In the genomic region with DNA sequence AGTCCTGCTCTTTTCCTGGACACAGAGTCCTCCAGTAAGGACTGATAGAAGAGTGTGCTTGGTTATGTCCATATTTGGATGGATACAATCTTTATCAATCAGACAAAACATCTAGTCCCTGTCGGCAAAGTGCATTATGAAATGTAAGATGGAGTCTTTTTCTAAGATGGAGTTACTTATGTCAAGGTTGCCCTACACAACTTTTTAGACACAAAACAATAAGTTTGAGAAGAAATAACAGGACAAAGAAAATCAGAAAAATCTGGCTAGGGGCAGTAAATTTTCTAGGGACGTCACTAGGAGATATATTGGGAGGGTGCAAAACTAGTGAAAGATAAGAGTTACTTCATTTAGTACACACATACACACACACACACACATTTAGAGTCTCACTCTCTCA, we compare ENCODE assay signal across 1 cellular context.
A peak's percentile ranks its signal among the peaks of the same experiment; 100 is the strongest.
TF ChIP-seq lines count a peak whose summit lies in the region.

No MANE protein-coding gene starts in this region.

TF ChIP-seq in K562, 482 proteins besides CTCF, POLR2A, EP300 and RAD21 (continued from another document):
- TF ChIP-seq, protein P1, sequence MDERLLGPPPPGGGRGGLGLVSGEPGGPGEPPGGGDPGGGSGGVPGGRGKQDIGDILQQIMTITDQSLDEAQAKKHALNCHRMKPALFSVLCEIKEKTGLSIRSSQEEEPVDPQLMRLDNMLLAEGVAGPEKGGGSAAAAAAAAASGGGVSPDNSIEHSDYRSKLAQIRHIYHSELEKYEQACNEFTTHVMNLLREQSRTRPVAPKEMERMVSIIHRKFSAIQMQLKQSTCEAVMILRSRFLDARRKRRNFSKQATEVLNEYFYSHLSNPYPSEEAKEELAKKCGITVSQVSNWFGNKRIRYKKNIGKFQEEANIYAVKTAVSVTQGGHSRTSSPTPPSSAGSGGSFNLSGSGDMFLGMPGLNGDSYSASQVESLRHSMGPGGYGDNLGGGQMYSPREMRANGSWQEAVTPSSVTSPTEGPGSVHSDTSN (CRISPR knock-in tag; IDR thresholded peaks at IDR 0.05; ENCODE audit: low read depth) = no peak
- TF ChIP-seq, protein P1 (tag; conservative IDR thresholded peaks at IDR 0.05; ENCODE audit: low read depth) = 0 out of 2 replicates have a peak, but pooled peaks have one; percentile 17
- TF ChIP-seq SRSF7 (optimal IDR thresholded peaks at IDR 0.05; ENCODE audit: low read depth, low read length) (no peak), TEAD1 (CRISPR knock-in tag; IDR thresholded peaks at IDR 0.05) (peak in 1 of 2 experiments; percentile 79; a peak in 2 of 4 replicates), ZNF76 (CRISPR knock-in tag; IDR thresholded peaks at IDR 0.05; ENCODE audit: borderline replicate concordance) (no peak), PYGO2 (tag; IDR thresholded peaks at IDR 0.05) (0 out of 2 replicates have a peak, but pooled peaks have one; percentile 24), DIDO1 (tag; IDR thresholded peaks at IDR 0.05; ENCODE audit: low read depth) (peak; percentile 59; the same call in 1 of the 2 replicates), BACH1 (tag; IDR thresholded peaks at IDR 0.05) (peak; percentile 67; the same call in 1 of the 2 replicates), CTBP1 (IDR thresholded peaks at IDR 0.05; ENCODE audit: borderline replicate concordance) (no peak), HDAC8 (tag; IDR thresholded peaks at IDR 0.05) (peak; percentile 87), STAT5A (IDR thresholded peaks at IDR 0.05; ENCODE audit: borderline replicate concordance, low read length) (no peak), ZNF239 (CRISPR knock-in tag; IDR thresholded peaks at IDR 0.05) (peak; percentile 82), ZNF561 (CRISPR knock-in tag; conservative IDR thresholded peaks at IDR 0.05) (no peak), DDX20 (tag; IDR thresholded peaks at IDR 0.05; ENCODE audit: low read depth) (peak; percentile 84; the same call in 1 of the 2 replicates), NFE2L1 (tag; IDR thresholded peaks at IDR 0.05; ENCODE audit: borderline replicate concordance, low read depth) (0 out of 2 replicates have a peak, but pooled peaks have one; percentile 23), HOXB6 (CRISPR knock-in tag; IDR thresholded peaks at IDR 0.05; ENCODE audit: borderline replicate concordance) (no peak), MEF2D (tag; conservative IDR thresholded peaks at IDR 0.05; ENCODE audit: low read depth) (peak; percentile 58; the same call in 1 of the 2 replicates), ZNF584 (CRISPR knock-in tag; IDR thresholded peaks at IDR 0.05; ENCODE audit: low read depth) (0 out of 2 replicates have a peak, but pooled peaks have one; percentile 55), ZNF197 (CRISPR knock-in tag; IDR thresholded peaks at IDR 0.05; ENCODE audit: low read depth) (0 out of 2 replicates have a peak, but pooled peaks have one; percentile 47), TAF7 (tag; IDR thresholded peaks at IDR 0.05) (no peak), KLF6 (CRISPR knock-in tag; IDR thresholded peaks at IDR 0.05; ENCODE audit: borderline replicate concordance) (peak; percentile 90; the same call in 1 of the 2 replicates), NUFIP1 (IDR thresholded peaks at IDR 0.05; ENCODE audit: partially characterized antibody) (no peak), GATAD2A (IDR thresholded peaks at IDR 0.05) (no peak), HNRNPH1 (optimal IDR thresholded peaks at IDR 0.05; ENCODE audit: low read depth, low read length) (no peak), RBM17 (IDR thresholded peaks at IDR 0.05; ENCODE audit: borderline replicate concordance, low read depth, low read length) (no peak), PTTG1 (tag; IDR thresholded peaks at IDR 0.05; ENCODE audit: low read depth) (peak; percentile 76), ETV6 (IDR thresholded peaks at IDR 0.05; ENCODE audit: borderline replicate concordance in 1 of 2, low read depth in 2 of 2, low read length in 1 of 2) (no peak), ETV6 (CRISPR knock-in tag; IDR thresholded peaks at IDR 0.05; ENCODE audit: borderline replicate concordance) (no peak), BCL6 (CRISPR knock-in tag; IDR thresholded peaks at IDR 0.05) (0 out of 2 replicates have a peak, but pooled peaks have one; percentile 9), RB1 (IDR thresholded peaks at IDR 0.05; ENCODE audit: low read depth) (no peak), PRPF4 (IDR thresholded peaks at IDR 0.05; ENCODE audit: insufficient read depth, low read depth, low read length, poor library complexity, severe bottlenecking) (no peak), EZH2 (IDR thresholded peaks at IDR 0.05; ENCODE audit: borderline replicate concordance, low read depth, low read length) (no peak), ZNF175 (CRISPR knock-in tag; IDR thresholded peaks at IDR 0.05; ENCODE audit: low read depth) (peak; percentile 68; the same call in 1 of the 2 replicates), TAF9B (IDR thresholded peaks at IDR 0.05; ENCODE audit: partially characterized antibody) (no peak), PTRF (tag; IDR thresholded peaks at IDR 0.05) (peak; percentile 70; the same call in 1 of the 2 replicates)
- TF ChIP-seq, protein P2, sequence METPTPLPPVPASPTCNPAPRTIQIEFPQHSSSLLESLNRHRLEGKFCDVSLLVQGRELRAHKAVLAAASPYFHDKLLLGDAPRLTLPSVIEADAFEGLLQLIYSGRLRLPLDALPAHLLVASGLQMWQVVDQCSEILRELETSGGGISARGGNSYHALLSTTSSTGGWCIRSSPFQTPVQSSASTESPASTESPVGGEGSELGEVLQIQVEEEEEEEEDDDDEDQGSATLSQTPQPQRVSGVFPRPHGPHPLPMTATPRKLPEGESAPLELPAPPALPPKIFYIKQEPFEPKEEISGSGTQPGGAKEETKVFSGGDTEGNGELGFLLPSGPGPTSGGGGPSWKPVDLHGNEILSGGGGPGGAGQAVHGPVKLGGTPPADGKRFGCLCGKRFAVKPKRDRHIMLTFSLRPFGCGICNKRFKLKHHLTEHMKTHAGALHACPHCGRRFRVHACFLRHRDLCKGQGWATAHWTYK (CRISPR knock-in tag; IDR thresholded peaks at IDR 0.05) = 0 out of 2 replicates have a peak, but pooled peaks have one; percentile 40
- TF ChIP-seq, protein P3, sequence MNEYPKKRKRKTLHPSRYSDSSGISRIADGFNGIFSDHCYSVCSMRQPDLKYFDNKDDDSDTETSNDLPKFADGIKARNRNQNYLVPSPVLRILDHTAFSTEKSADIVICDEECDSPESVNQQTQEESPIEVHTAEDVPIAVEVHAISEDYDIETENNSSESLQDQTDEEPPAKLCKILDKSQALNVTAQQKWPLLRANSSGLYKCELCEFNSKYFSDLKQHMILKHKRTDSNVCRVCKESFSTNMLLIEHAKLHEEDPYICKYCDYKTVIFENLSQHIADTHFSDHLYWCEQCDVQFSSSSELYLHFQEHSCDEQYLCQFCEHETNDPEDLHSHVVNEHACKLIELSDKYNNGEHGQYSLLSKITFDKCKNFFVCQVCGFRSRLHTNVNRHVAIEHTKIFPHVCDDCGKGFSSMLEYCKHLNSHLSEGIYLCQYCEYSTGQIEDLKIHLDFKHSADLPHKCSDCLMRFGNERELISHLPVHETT (CRISPR knock-in tag; conservative IDR thresholded peaks at IDR 0.05 in 1 of 2, IDR thresholded peaks at IDR 0.05 in 1 of 2) = peak in 1 of 2 experiments; percentile 67; a peak in 2 of 4 replicates
- TF ChIP-seq, protein P4, sequence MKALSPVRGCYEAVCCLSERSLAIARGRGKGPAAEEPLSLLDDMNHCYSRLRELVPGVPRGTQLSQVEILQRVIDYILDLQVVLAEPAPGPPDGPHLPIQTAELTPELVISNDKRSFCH (CRISPR knock-in tag; IDR thresholded peaks at IDR 0.05) = no peak
- TF ChIP-seq, protein P4 (tag; IDR thresholded peaks at IDR 0.05) = no peak
- TF ChIP-seq, protein P5, sequence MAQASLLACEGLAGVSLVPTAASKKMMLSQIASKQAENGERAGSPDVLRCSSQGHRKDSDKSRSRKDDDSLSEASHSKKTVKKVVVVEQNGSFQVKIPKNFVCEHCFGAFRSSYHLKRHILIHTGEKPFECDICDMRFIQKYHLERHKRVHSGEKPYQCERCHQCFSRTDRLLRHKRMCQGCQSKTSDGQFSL (CRISPR knock-in tag; IDR thresholded peaks at IDR 0.05) = no peak
- TF ChIP-seq, protein P5 (tag; IDR thresholded peaks at IDR 0.05) = peak in 1 of 2 experiments; percentile 82; a peak in 2 of 4 replicates
- TF ChIP-seq, protein P6, sequence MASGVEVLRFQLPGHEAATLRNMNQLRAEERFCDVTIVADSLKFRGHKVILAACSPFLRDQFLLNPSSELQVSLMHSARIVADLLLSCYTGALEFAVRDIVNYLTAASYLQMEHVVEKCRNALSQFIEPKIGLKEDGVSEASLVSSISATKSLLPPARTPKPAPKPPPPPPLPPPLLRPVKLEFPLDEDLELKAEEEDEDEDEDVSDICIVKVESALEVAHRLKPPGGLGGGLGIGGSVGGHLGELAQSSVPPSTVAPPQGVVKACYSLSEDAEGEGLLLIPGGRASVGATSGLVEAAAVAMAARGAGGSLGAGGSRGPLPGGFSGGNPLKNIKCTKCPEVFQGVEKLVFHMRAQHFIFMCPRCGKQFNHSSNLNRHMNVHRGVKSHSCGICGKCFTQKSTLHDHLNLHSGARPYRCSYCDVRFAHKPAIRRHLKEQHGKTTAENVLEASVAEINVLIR (CRISPR knock-in tag; IDR thresholded peaks at IDR 0.05) = 0 out of 2 replicates have a peak, but pooled peaks have one; percentile 9
- TF ChIP-seq, protein P7, sequence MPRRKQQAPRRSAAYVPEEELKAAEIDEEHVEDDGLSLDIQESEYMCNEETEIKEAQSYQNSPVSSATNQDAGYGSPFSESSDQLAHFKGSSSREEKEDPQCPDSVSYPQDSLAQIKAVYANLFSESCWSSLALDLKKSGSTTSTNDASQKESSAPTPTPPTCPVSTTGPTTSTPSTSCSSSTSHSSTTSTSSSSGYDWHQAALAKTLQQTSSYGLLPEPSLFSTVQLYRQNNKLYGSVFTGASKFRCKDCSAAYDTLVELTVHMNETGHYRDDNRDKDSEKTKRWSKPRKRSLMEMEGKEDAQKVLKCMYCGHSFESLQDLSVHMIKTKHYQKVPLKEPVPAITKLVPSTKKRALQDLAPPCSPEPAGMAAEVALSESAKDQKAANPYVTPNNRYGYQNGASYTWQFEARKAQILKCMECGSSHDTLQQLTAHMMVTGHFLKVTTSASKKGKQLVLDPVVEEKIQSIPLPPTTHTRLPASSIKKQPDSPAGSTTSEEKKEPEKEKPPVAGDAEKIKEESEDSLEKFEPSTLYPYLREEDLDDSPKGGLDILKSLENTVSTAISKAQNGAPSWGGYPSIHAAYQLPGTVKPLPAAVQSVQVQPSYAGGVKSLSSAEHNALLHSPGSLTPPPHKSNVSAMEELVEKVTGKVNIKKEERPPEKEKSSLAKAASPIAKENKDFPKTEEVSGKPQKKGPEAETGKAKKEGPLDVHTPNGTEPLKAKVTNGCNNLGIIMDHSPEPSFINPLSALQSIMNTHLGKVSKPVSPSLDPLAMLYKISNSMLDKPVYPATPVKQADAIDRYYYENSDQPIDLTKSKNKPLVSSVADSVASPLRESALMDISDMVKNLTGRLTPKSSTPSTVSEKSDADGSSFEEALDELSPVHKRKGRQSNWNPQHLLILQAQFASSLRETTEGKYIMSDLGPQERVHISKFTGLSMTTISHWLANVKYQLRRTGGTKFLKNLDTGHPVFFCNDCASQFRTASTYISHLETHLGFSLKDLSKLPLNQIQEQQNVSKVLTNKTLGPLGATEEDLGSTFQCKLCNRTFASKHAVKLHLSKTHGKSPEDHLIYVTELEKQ (CRISPR knock-in tag; IDR thresholded peaks at IDR 0.05) = no peak
- TF ChIP-seq, protein P8, sequence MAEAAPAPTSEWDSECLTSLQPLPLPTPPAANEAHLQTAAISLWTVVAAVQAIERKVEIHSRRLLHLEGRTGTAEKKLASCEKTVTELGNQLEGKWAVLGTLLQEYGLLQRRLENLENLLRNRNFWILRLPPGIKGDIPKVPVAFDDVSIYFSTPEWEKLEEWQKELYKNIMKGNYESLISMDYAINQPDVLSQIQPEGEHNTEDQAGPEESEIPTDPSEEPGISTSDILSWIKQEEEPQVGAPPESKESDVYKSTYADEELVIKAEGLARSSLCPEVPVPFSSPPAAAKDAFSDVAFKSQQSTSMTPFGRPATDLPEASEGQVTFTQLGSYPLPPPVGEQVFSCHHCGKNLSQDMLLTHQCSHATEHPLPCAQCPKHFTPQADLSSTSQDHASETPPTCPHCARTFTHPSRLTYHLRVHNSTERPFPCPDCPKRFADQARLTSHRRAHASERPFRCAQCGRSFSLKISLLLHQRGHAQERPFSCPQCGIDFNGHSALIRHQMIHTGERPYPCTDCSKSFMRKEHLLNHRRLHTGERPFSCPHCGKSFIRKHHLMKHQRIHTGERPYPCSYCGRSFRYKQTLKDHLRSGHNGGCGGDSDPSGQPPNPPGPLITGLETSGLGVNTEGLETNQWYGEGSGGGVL (CRISPR knock-in tag; IDR thresholded peaks at IDR 0.05) = no peak
- TF ChIP-seq, protein P9, sequence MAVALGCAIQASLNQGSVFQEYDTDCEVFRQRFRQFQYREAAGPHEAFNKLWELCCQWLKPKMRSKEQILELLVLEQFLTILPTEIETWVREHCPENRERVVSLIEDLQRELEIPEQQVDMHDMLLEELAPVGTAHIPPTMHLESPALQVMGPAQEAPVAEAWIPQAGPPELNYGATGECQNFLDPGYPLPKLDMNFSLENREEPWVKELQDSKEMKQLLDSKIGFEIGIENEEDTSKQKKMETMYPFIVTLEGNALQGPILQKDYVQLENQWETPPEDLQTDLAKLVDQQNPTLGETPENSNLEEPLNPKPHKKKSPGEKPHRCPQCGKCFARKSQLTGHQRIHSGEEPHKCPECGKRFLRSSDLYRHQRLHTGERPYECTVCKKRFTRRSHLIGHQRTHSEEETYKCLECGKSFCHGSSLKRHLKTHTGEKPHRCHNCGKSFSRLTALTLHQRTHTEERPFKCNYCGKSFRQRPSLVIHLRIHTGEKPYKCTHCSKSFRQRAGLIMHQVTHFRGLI (CRISPR knock-in tag; IDR thresholded peaks at IDR 0.05) = peak; percentile 88
- TF ChIP-seq, protein P10, sequence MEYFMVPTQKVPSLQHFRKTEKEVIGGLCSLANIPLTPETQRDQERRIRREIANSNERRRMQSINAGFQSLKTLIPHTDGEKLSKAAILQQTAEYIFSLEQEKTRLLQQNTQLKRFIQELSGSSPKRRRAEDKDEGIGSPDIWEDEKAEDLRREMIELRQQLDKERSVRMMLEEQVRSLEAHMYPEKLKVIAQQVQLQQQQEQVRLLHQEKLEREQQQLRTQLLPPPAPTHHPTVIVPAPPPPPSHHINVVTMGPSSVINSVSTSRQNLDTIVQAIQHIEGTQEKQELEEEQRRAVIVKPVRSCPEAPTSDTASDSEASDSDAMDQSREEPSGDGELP (CRISPR knock-in tag; IDR thresholded peaks at IDR 0.05; ENCODE audit: borderline replicate concordance) = no peak
